Comparison of ENCODE assay signal across 22 cellular contexts in genomic region chr7:9100289-9100688, GRCh38.
"Had no signal": no experiment of that assay in that cellular context is flagged by ENCODE, and none has a peak within 500 bp of the region (broad histone marks: within the 10 kb centered on the region; RNA-seq: fewer than 3 reads in every experiment).

No MANE protein-coding gene starts in this region.

- H3K27ac Mint-ChIP-seq: IgD-negative memory B cell had no signal

- H3K36me3 Mint-ChIP-seq: IgD-negative memory B cell had no signal

- H3K27me3 Mint-ChIP-seq: IgD-negative memory B cell had no signal

- H3K4me3 ChIP-seq: SJCRH30 had no signal

- H3K4me3 Mint-ChIP-seq: IgD-negative memory B cell had no signal

- H3K27ac ChIP-seq: HL-60, SJCRH30 had no signal

- H3K27me3 ChIP-seq: SJCRH30 had no signal

- DNase-seq: KBM-7; MV-4-11; NCI-H1048; NCI-H1105; NCI-H1417; NCI-H1436 treated with DMSO at 0.1 percent for 48 hours; NCI-H1694; NCI-H187 treated with DMSO at 0.1 percent for 48 hours; NCI-H2029 treated with DMSO at 0.1 percent for 48 hours; NCI-H2171 treated with DMSO at 0.1 percent for 48 hours; NCI-H345; NCI-H446 treated with DMSO at 0.1 percent for 48 hours; NCI-H524; NCI-H69; NCI-H774; NK-92 treated with Interleukin-12 subunit alpha and Interleukin-12 subunit beta, amount 100 ng/mL, for 24 hours; PC-3; SHP77 treated with DMSO at 0.1 percent for 48 hours; SJCRH30; T-helper 1 cell had no signal

- H3K4me1 ChIP-seq: SJCRH30 had no signal
